8 cellular contexts compared by ENCODE assay signal in the genomic region with DNA sequence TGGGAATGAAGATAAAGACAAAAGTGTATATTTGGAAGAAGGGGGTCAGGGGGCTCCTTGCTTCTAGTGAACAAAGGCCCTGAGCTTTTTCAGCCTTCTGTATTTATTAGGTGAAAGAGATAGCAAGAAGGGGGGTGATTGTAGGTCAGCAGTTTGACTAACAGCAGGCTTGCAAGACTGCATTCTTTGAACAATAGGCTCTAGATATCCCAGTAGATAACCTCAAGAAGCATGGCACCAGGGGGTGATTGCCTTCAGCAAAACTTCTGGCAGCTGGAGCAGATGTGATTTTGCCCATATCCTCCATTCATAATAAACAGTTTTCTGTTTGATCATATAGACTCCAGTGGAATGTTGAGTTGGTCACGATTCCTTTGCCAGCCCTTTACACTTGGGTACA.
"Had no signal": no experiment of that assay in that cellular context is flagged by ENCODE, and none has a peak within 500 bp of the region (broad histone marks: within the 10 kb centered on the region; RNA-seq: fewer than 3 reads in every experiment).

No MANE protein-coding gene starts in this region.

- H3K4me2 ChIP-seq: GM23338 had no signal

- H2AFZ ChIP-seq: GM23248, GM23338 had no signal

- DNase-seq: GM23248, GOT3, H7, H9, HCEC 1CT, HFFc6 had no signal

- H3K27ac ChIP-seq: GM23248 had no signal

- H3K36me3 ChIP-seq: HAP-1 had no signal

- H3K4me3 ChIP-seq: GM23248, GM23338, HAP-1 had no signal

- H3K9me3 Mint-ChIP-seq: HFFc6 had no signal

- H3K4me3 Mint-ChIP-seq: GM23338, H9, HFFc6 had no signal

- H3K27ac Mint-ChIP-seq: GM23338, HFFc6 had no signal

- H3K9me3 ChIP-seq: HAP-1 had no signal

- H3K9ac ChIP-seq: GM23248 had no signal
